Comparison of ENCODE assay signal across 8 cellular contexts in genomic region chr15:67127925-67128324, GRCh38.
DNase-seq lines count a peak whose midpoint lies in the region; ATAC-seq, FAIRE-seq and TF ChIP-seq lines count a peak whose summit lies in the region.

No MANE protein-coding gene starts in this region.

- intact Hi-C loops in PC-3 (cut with micrococcal nuclease) (loop anchor here (1.0 to 5.0 kb wide), 3 partner anchors 20 to 124 kb away; partner anchors contain the start of genes AAGAB and IQCH), pancreas (cut with DNase I) (no loop called here)

- CTCF ChIA-PET in PC-3 (lab: Charles Lee) = no interaction called here

- H3K4me1 ChIP-seq in PC-3 (ENCODE audit: insufficient read depth, low read length) (peaks cover 78% of the 10 kb centered on the region), pancreas (peaks cover 32 to 59% (median 35%) of the 10 kb centered on the region in 3 donors)

- peak overlapping the region; percentile 100 for H3K27ac ChIP-seq in PC-3 (ENCODE audit: low read length)
- H3K27ac ChIP-seq in epithelial cell of prostate = peak overlapping the region; percentile 97
- H3K27ac ChIP-seq in pancreas = peak overlapping the region in 3 of 4 donors; percentile 54 to 78 (median 72)

- peak overlapping the region; percentile 85 for H3K4me2 ChIP-seq in PC-3 (ENCODE audit: low read length)

- POLR2A ChIA-PET in PC-3 (lab: Charles Lee; ENCODE audit: unreplicated experiment) = interaction anchor here (0.5 to 0.9 kb wide), 6 partner anchors 9 to 196 kb away, joined by 3 to 7 read pairs (median 4); no protein-coding TSS in a partner anchor

- H3K27me3 ChIP-seq in PC-3 (ENCODE audit: low read length) (no peaks in the 10 kb centered on the region), pancreas (no peaks in the 10 kb centered on the region)

- H2AFZ ChIP-seq in PC-3 (ENCODE audit: low read length) = no peak overlapping the region

- H3F3A ChIP-seq in PC-3 (ENCODE audit: low read length, unreplicated experiment) = peaks cover 20% of the 10 kb centered on the region

- FAIRE-seq in pancreas (lab: Jason Lieb, UNC) = no peak

- no TSS peak for BruUV-seq in PC-3 (replicated peaks; lab: Mats Ljungman, UMichigan)

- H3K79me2 ChIP-seq in PC-3 (ENCODE audit: low read length) = peaks cover 83% of the 10 kb centered on the region

- peak; percentile 52 for ATAC-seq in PC-3
- peak; percentile 15 to 53 (median 28) for ATAC-seq in pancreas
- no peak for ATAC-seq in HG02870 (IDR thresholded peaks at IDR 0.05; ENCODE audit: unreplicated experiment)

- WGBS in pancreas, 2 donors = 34 to 43% methylated on average over 4 of the region's 4 CpGs

- no peaks in the 10 kb centered on the region for H3K9me2 ChIP-seq in PC-3 (replicated peaks; ENCODE audit: low read length)

- H4K20me1 ChIP-seq in PC-3 (ENCODE audit: low read length) = no peaks in the 10 kb centered on the region

- no peaks in the 10 kb centered on the region for H3K9me3 ChIP-seq in PC-3 (ENCODE audit: low read length)
- H3K9me3 ChIP-seq in pancreas = no peaks in the 10 kb centered on the region

- peak overlapping the region; percentile 54 for H3K4me3 ChIP-seq in PC-3 (ENCODE audit: low read length)
- H3K4me3 ChIP-seq in pancreas = no peak overlapping the region

- H3K9ac ChIP-seq in PC-3 (ENCODE audit: low read length) = peak overlapping the region; percentile 94

- H3K36me3 ChIP-seq in PC-3 (ENCODE audit: low read depth, low read length) (peaks cover 36% of the 10 kb centered on the region), pancreas (no peaks in the 10 kb centered on the region)

- TF ChIP-seq CTCF in PC-3 (conservative IDR thresholded peaks at IDR 0.05; ENCODE audit: low read depth, low read length) = no peak
- TF ChIP-seq CTCF in pancreas (IDR thresholded peaks at IDR 0.05) = no peak

- DNase-seq in EH (ENCODE audit: low read depth) (peak; percentile 99), PC-3 (peak; percentile 96), epithelial cell of prostate (ENCODE audit: low read depth, low spot score) (peak; percentile 96), pancreas (no peak), NCI-H128 (lab: John Stamatoyannopoulos, UW; ENCODE audit: unreplicated experiment) (no peak), cerebellar cortex (ENCODE audit: low spot score) (no peak)
- DNase-seq in stimulated activated naive CD4-positive, alpha-beta T cell (lab: John Stamatoyannopoulos, UW) = no peak

Comparison
In these comparisons a context has a peak if more than half of its experiments do, and no peak if none do; other contexts are left out.
1. DNase-seq: peak in EH (single experiment), PC-3 (single experiment) and epithelial cell of prostate (single experiment); none in pancreas (0 of 6), stimulated activated naive CD4-positive, alpha-beta T cell (0 of 6), NCI-H128 (single experiment) and cerebellar cortex (single experiment).
2. Peak in every context shown above with its lines, with median percentiles within 50 percentile points of each other: H3K27ac ChIP-seq.